11 cellular contexts compared by ENCODE assay signal in genomic region chr9:91847576-91847975, GRCh38.
DNase-seq lines count a peak whose midpoint lies in the region; ATAC-seq and TF ChIP-seq lines count a peak whose summit lies in the region.
"Had no signal": no experiment of that assay in that cellular context is flagged by ENCODE, and none has a peak within 500 bp of the region (broad histone marks: within the 10 kb centered on the region; RNA-seq: fewer than 3 reads in every experiment).

No MANE protein-coding gene starts in this region.

- H3K27ac ChIP-seq in coronary artery, result no peak overlapping the region
- H3K27ac ChIP-seq: RWPE1 had no signal

- no peak overlapping the region for H3K27ac Mint-ChIP-seq in activated naive CD4-positive, alpha-beta T cell treated with anti-CD3 and anti-CD28 coated beads for 36 hours
- no peak overlapping the region for H3K27ac Mint-ChIP-seq in activated naive CD4-positive, alpha-beta T cell treated with anti-CD3 and anti-CD28 coated beads, Interleukin-2, amount 10 ng/mL, durations not matched to agents 7 days and 5 days
- peak overlapping the region; percentile 77 for H3K27ac Mint-ChIP-seq in type B pancreatic cell

- no peaks in the 10 kb centered on the region for H3K9me3 Mint-ChIP-seq in activated naive CD4-positive, alpha-beta T cell treated with anti-CD3 and anti-CD28 coated beads for 36 hours
- no peaks in the 10 kb centered on the region for H3K9me3 Mint-ChIP-seq in activated naive CD4-positive, alpha-beta T cell treated with anti-CD3 and anti-CD28 coated beads, Interleukin-2, amount 10 ng/mL, durations not matched to agents 7 days and 5 days
- H3K9me3 Mint-ChIP-seq in type B pancreatic cell, result no peaks in the 10 kb centered on the region

- peaks cover 3% of the 10 kb centered on the region for H3K27me3 Mint-ChIP-seq in activated naive CD4-positive, alpha-beta T cell treated with anti-CD3 and anti-CD28 coated beads for 36 hours (ENCODE audit: low read depth)
- H3K27me3 Mint-ChIP-seq in activated naive CD4-positive, alpha-beta T cell treated with anti-CD3 and anti-CD28 coated beads, Interleukin-2, amount 10 ng/mL, durations not matched to agents 7 days and 5 days, result peaks cover 39% of the 10 kb centered on the region
- H3K27me3 Mint-ChIP-seq in type B pancreatic cell, result no peaks in the 10 kb centered on the region

- intact Hi-C loops in activated naive CD4-positive, alpha-beta T cell treated with anti-CD3 and anti-CD28 coated beads for 36 hours (cut with micrococcal nuclease), result no loop called here

- H3K4me3 Mint-ChIP-seq in activated naive CD4-positive, alpha-beta T cell treated with anti-CD3 and anti-CD28 coated beads for 36 hours, result no peak overlapping the region
- no peak overlapping the region for H3K4me3 Mint-ChIP-seq in activated naive CD4-positive, alpha-beta T cell treated with anti-CD3 and anti-CD28 coated beads, Interleukin-2, amount 10 ng/mL, durations not matched to agents 7 days and 5 days
- H3K4me3 Mint-ChIP-seq in type B pancreatic cell, result peak overlapping the region; percentile 71

- TF ChIP-seq CTCF in coronary artery (IDR thresholded peaks at IDR 0.05) (no peak), type B pancreatic cell (conservative IDR thresholded peaks at IDR 0.05) (no peak)

- ATAC-seq in HG03280 (IDR thresholded peaks at IDR 0.05; ENCODE audit: unreplicated experiment), result no peak
- ATAC-seq in GM21381 (IDR thresholded peaks at IDR 0.05; ENCODE audit: unreplicated experiment), result no peak
- ATAC-seq: HCT116 had no signal

- peak; percentile 33 for DNase-seq in activated naive CD4-positive, alpha-beta T cell treated with anti-CD3 and anti-CD28 coated beads for 36 hours
- DNase-seq in activated naive CD4-positive, alpha-beta T cell treated with anti-CD3 and anti-CD28 coated beads, Interleukin-2, amount 10 ng/mL, durations not matched to agents 7 days and 5 days, result no peak
- peak; percentile 64 for DNase-seq in coronary artery (ENCODE audit: low spot score)
- DNase-seq in medulla oblongata (ENCODE audit: extremely low spot score), result peak; percentile 10
- DNase-seq in type B pancreatic cell (ENCODE audit: extremely low spot score, unreplicated experiment), result peak; percentile 71
- no peak for DNase-seq in NCI-H82 treated with DMSO at 0.1 percent for 48 hours (lab: John Stamatoyannopoulos, UW; ENCODE audit: unreplicated experiment)
- DNase-seq: activated effector memory CD4-positive, alpha-beta T cell treated with anti-CD3 and anti-CD28 coated beads, Interleukin-2, amount 50 U/mL, for 16 hours had no signal

- H3K4me3 ChIP-seq in coronary artery, result no peak overlapping the region

- no peaks in the 10 kb centered on the region for H3K36me3 Mint-ChIP-seq in activated naive CD4-positive, alpha-beta T cell treated with anti-CD3 and anti-CD28 coated beads for 36 hours (ENCODE audit: low read depth)
- H3K36me3 Mint-ChIP-seq in activated naive CD4-positive, alpha-beta T cell treated with anti-CD3 and anti-CD28 coated beads, Interleukin-2, amount 10 ng/mL, durations not matched to agents 7 days and 5 days, result no peaks in the 10 kb centered on the region
- peaks cover 17% of the 10 kb centered on the region for H3K36me3 Mint-ChIP-seq in type B pancreatic cell

- CTCF ChIA-PET in activated naive CD4-positive, alpha-beta T cell treated with anti-CD3 and anti-CD28 coated beads for 36 hours (lab: Charles Lee), result interaction anchor here (0.6 kb wide), 1 partner anchor 114 kb away, joined by 6 read pairs; no protein-coding TSS in a partner anchor
- CTCF ChIA-PET in activated naive CD4-positive, alpha-beta T cell treated with anti-CD3 and anti-CD28 coated beads, Interleukin-2, amount 10 ng/mL, durations not matched to agents 7 days and 5 days (lab: Charles Lee), result interaction anchor here (0.6 to 0.7 kb wide), 2 partner anchors 9 to 30 kb away, joined by 3 read pairs; no protein-coding TSS in a partner anchor

- peaks cover 13% of the 10 kb centered on the region for H3K4me1 Mint-ChIP-seq in activated naive CD4-positive, alpha-beta T cell treated with anti-CD3 and anti-CD28 coated beads for 36 hours (ENCODE audit: low read depth)
- H3K4me1 Mint-ChIP-seq in activated naive CD4-positive, alpha-beta T cell treated with anti-CD3 and anti-CD28 coated beads, Interleukin-2, amount 10 ng/mL, durations not matched to agents 7 days and 5 days, result peaks cover 16% of the 10 kb centered on the region
- H3K4me1 Mint-ChIP-seq in type B pancreatic cell (ENCODE audit: unreplicated experiment), result peaks cover 51% of the 10 kb centered on the region

Comparison
In these comparisons a context has a peak if more than half of its experiments do, and no peak if none do; other contexts are left out.
1. DNase-seq: peak in activated naive CD4-positive, alpha-beta T cell treated with anti-CD3 and anti-CD28 coated beads for 36 hours (single experiment), coronary artery (single experiment), medulla oblongata (single experiment) and type B pancreatic cell (single experiment); none in activated naive CD4-positive, alpha-beta T cell treated with anti-CD3 and anti-CD28 coated beads, Interleukin-2, amount 10 ng/mL, durations not matched to agents 7 days and 5 days (single experiment) and NCI-H82 treated with DMSO at 0.1 percent for 48 hours (single experiment).